In genomic region chr11:129657866-129658557, GRCh38 we compare ENCODE assay signal across 24 cellular contexts.
"Had no signal": no experiment of that assay in that cellular context is flagged by ENCODE, and none has a peak within 500 bp of the region (broad histone marks: within the 10 kb centered on the region; RNA-seq: fewer than 3 reads in every experiment).

No MANE protein-coding gene starts in this region.

- ATAC-seq: effector memory CD8-positive, alpha-beta T cell; gastrocnemius medialis; lower lobe of right lung; naive thymus-derived CD8-positive, alpha-beta T cell; psoas muscle; right lobe of liver had no signal

- DNase-seq: cerebellar nuclear complex; effector memory CD8-positive, alpha-beta T cell; gastrocnemius medialis; left ventricle myocardium inferior; lower lobe of right lung; midbrain; naive thymus-derived CD8-positive, alpha-beta T cell; occipital lobe; psoas muscle; retina; right lobe of liver; spleen; stimulated activated CD4-positive, alpha-beta T cell treated with anti-CD3 and anti-CD28 coated beads, Interleukin-15, amount 100 ng/mL, for 24 hours; stimulated activated CD4-positive, alpha-beta T cell treated with anti-CD3 and anti-CD28 coated beads, Interleukin-1b, Interleukin-23, amount 100 ng/mL, for 48 hours; stimulated activated CD4-positive, alpha-beta T cell treated with anti-CD3 and anti-CD28 coated beads, Interleukin-4, amount 100 ng/mL, for 4 hours; stimulated activated naive CD4-positive, alpha-beta T cell; stomach; substantia nigra; transverse colon had no signal

- H3K27ac ChIP-seq: epithelial cell of prostate, esophagus muscularis mucosa, gastrocnemius medialis, left ventricle myocardium inferior, lower lobe of right lung, psoas muscle, right lobe of liver, spleen, stomach, thoracic aorta, transverse colon had no signal

- H3K27me3 ChIP-seq: esophagus muscularis mucosa, gastrocnemius medialis, right lobe of liver, spleen, transverse colon had no signal

- H3K4me3 ChIP-seq: esophagus muscularis mucosa, gastrocnemius medialis, left ventricle myocardium inferior, lower lobe of right lung, psoas muscle, right lobe of liver, spleen, stomach, thoracic aorta, transverse colon had no signal

- H3K36me3 Mint-ChIP-seq: memory B cell had no signal

- H3K27me3 Mint-ChIP-seq: dendritic cell treated with granulocyte-macrophage colony-stimulating factor and Interleukin-4, amounts not matched to agents 40 ng/mL and 50 ng/mL, for 4 days; memory B cell had no signal

- H3K9me3 ChIP-seq: right lobe of liver had no signal

- H3K36me3 ChIP-seq: esophagus muscularis mucosa, gastrocnemius medialis, left ventricle myocardium inferior, lower lobe of right lung, right lobe of liver, spleen, stomach, thoracic aorta, transverse colon had no signal

- H3K4me3 Mint-ChIP-seq: dendritic cell treated with granulocyte-macrophage colony-stimulating factor and Interleukin-4, amounts not matched to agents 40 ng/mL and 50 ng/mL, for 4 days; effector memory CD8-positive, alpha-beta T cell; memory B cell; naive thymus-derived CD8-positive, alpha-beta T cell had no signal

- H3K4me1 ChIP-seq: esophagus muscularis mucosa, gastrocnemius medialis, left ventricle myocardium inferior, lower lobe of right lung, psoas muscle, right lobe of liver, spleen, stomach, transverse colon had no signal

- H3K27ac Mint-ChIP-seq: dendritic cell treated with granulocyte-macrophage colony-stimulating factor and Interleukin-4, amounts not matched to agents 40 ng/mL and 50 ng/mL, for 4 days; effector memory CD8-positive, alpha-beta T cell; memory B cell had no signal

- H3K4me1 Mint-ChIP-seq: memory B cell had no signal
